ENCODE assay signal across 1 cellular context in genomic region chr15:75622505-75622904, GRCh38.
TF ChIP-seq lines count a peak whose summit lies in the region.

No MANE protein-coding gene starts in this region.

TF ChIP-seq in WTC11, 78 proteins besides CTCF, POLR2A, EP300 and RAD21:
- TF ChIP-seq ZNF138 (CRISPR knock-in tag; conservative IDR thresholded peaks at IDR 0.05) (no peak), ZBTB21 (CRISPR knock-in tag; IDR thresholded peaks at IDR 0.05; ENCODE audit: borderline replicate concordance) (no peak), ERG (CRISPR knock-in tag; IDR thresholded peaks at IDR 0.05) (no peak), OVOL2 (CRISPR knock-in tag; IDR thresholded peaks at IDR 0.05; ENCODE audit: borderline replicate concordance) (no peak), ZNF281 (CRISPR knock-in tag; IDR thresholded peaks at IDR 0.05) (no peak), AR (CRISPR knock-in tag; IDR thresholded peaks at IDR 0.05) (no peak), JUN (CRISPR knock-in tag; IDR thresholded peaks at IDR 0.05) (no peak), KAT7 (CRISPR knock-in tag; IDR thresholded peaks at IDR 0.05; ENCODE audit: borderline replicate concordance) (no peak), ZNF219 (CRISPR knock-in tag; IDR thresholded peaks at IDR 0.05; ENCODE audit: borderline replicate concordance) (no peak)
